In the genomic region with DNA sequence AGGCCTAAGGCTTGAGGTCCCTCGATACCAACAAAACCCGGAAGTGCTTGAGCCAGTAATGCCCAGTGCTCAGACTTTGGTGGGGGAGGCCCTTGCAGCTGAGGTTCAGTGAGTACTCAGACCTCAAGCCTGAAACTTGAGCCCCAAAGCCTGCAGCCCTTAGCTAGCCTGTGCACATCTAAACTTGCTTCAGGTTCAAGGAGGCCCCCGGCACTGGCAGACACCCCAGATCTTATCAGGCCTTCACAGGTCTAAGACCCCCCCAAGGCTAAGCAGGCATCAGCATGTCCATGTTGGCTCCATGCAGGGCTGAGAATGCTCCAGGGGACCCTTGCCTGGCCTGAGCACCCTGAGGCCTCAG, we compare ENCODE assay signal across 8 cellular contexts. TPM values are rescaled to one million over a fixed set of nuclear protein-coding genes. Genes with fewer than 3 reads are reported as not detected.
DNase-seq lines count a peak whose midpoint lies in the region; ATAC-seq and TF ChIP-seq lines count a peak whose summit lies in the region.

No MANE protein-coding gene starts in this region.

- peaks cover 23% of the 10 kb centered on the region for H3K36me3 ChIP-seq in WERI-Rb-1
- H3K36me3 ChIP-seq in stomach: peaks cover 34 to 56% (median 51%) of the 10 kb centered on the region in 4 donors

- WGBS in right cardiac atrium: 35% methylated on average over 3 of the region's 3 CpGs
- 8 to 40% (median 36%) methylated on average over 2 to 3 of the region's 3 CpGs for WGBS in stomach, 5 donors

- H3K4me3 ChIP-seq in WERI-Rb-1 (ENCODE audit: low read depth, low read length): no peak overlapping the region
- H3K4me3 ChIP-seq in right cardiac atrium (ENCODE audit: low read length): no peak overlapping the region
- peak overlapping the region; percentile 84 to 97 (median 88) for H3K4me3 ChIP-seq in stomach

- no peak for TF ChIP-seq EP300 in stomach (IDR thresholded peaks at IDR 0.05)

- H3K4me1 ChIP-seq in right cardiac atrium (ENCODE audit: control insufficient read depth, insufficient read depth, low read length) (peaks cover 14% of the 10 kb centered on the region), stomach (peaks cover 36 to 55% (median 48%) of the 10 kb centered on the region in 4 donors)

- H3K27ac ChIP-seq in WERI-Rb-1 (peak overlapping the region; percentile 12), right cardiac atrium (ENCODE audit: low read length) (peak overlapping the region; percentile 97), stomach (peak overlapping the region; percentile 85 to 97 (median 89))

- TF ChIP-seq CTCF in WERI-Rb-1 (IDR thresholded peaks at IDR 0.05; ENCODE audit: low read depth, low read length) (no peak), stomach (IDR thresholded peaks at IDR 0.05) (no peak)

- TF ChIP-seq POLR2A in stomach (IDR thresholded peaks at IDR 0.05): no peak

- H3K9me3 ChIP-seq in WERI-Rb-1 (ENCODE audit: severe bottlenecking) (no peaks in the 10 kb centered on the region), right cardiac atrium (ENCODE audit: control insufficient read depth, low read length) (no peaks in the 10 kb centered on the region), stomach (no peaks in the 10 kb centered on the region)

- intact Hi-C loops in right cardiac atrium (cut with DNase I) (loop anchor here in 1 of 4 donors (5.0 kb wide), 1 partner anchor 42 kb away; no protein-coding TSS in a partner anchor), stomach (cut with DNase I; ENCODE audit: low total_unique reads) (no loop called here)

- DNase-seq in DMS 273 (lab: John Stamatoyannopoulos, UW; ENCODE audit: unreplicated experiment) (peak; percentile 18), DMS 273 treated with DMSO at 0.1 percent for 48 hours (lab: John Stamatoyannopoulos, UW) (no peak), WERI-Rb-1 (no peak), right cardiac atrium (no peak), stomach (no peak), H4 (ENCODE audit: low spot score) (no peak)
- DNase-seq in activated CD4-positive, alpha-beta T cell treated with anti-CD3 and anti-CD28 coated beads for 1 hour: no peak

- H3K27me3 ChIP-seq in WERI-Rb-1 (ENCODE audit: insufficient read depth, low read depth, severe bottlenecking) (no peaks in the 10 kb centered on the region), right cardiac atrium (ENCODE audit: control insufficient read depth, insufficient read depth) (no peaks in the 10 kb centered on the region), stomach (no peaks in the 10 kb centered on the region)

- ATAC-seq in right cardiac atrium: no peak
- ATAC-seq in HG03280 (IDR thresholded peaks at IDR 0.05; ENCODE audit: unreplicated experiment): no peak

RNA-seq across cellular contexts. Expression of a gene that starts 1.0 kb away (rescaled TPM):
- 1 to 10 TPM; 7.0 to 9.0 (median 7.4) TPM for total RNA-seq in right cardiac atrium
- 6.4 TPM for polyA plus RNA-seq in right cardiac atrium
- total RNA-seq in stomach: 10 to 100 TPM in 1 of 5 donors, 1 to 10 TPM in 4; 1.2 to 57.8 (median 3.7) TPM
- 10 to 100 TPM in 1 of 3 donors, 1 to 10 TPM in 2; 6.6 to 17.0 (median 7.3) TPM for polyA plus RNA-seq in stomach
- total RNA-seq in H4 (2014; rRNA removed; shearing (Covaris generic)): 2.9 and 6.6 TPM in 2 replicates

RNA-seq across cellular contexts. Expression of a gene that starts 23.6 kb away (rescaled TPM):
- total RNA-seq in right cardiac atrium: 1 to 10 TPM in 1 of 4 donors, under 1 TPM in 3; 0.17 to 1.5 (median 0.26) TPM
- 0.81 TPM for polyA plus RNA-seq in right cardiac atrium
- 1 to 10 TPM in 1 of 5 donors, not detected in 4; 1.3 TPM for total RNA-seq in stomach
- 10 to 100 TPM in 1 of 3 donors, 1 to 10 TPM in 1, under 1 TPM in 1; 0.33 to 22.7 (median 1.1) TPM for polyA plus RNA-seq in stomach
- total RNA-seq in H4 (2014; rRNA removed; shearing (Covaris generic)): not detected in 2 replicates

RNA-seq across cellular contexts. Expression of a gene that starts 36.4 kb away (rescaled TPM):
- 1 to 10 TPM; 5.6 to 9.1 (median 8.5) TPM for total RNA-seq in right cardiac atrium
- polyA plus RNA-seq in right cardiac atrium: 5.4 TPM
- 10 to 100 TPM in 3 of 5 donors, 1 to 10 TPM in 2; 2.2 to 23.2 (median 16.3) TPM for total RNA-seq in stomach
- 10 to 100 TPM; 14.2 to 24.5 (median 20.3) TPM for polyA plus RNA-seq in stomach
- total RNA-seq in H4 (2014; rRNA removed; shearing (Covaris generic)): 7.5 and 8.4 TPM in 2 replicates

RNA-seq across cellular contexts. Expression of a gene that starts 43.7 kb away (rescaled TPM):
- total RNA-seq in right cardiac atrium: 1 to 10 TPM in 1 of 4 donors, under 1 TPM in 3; 0.09 to 3.7 (median 0.43) TPM
- polyA plus RNA-seq in right cardiac atrium: 0.54 TPM
- 1 to 10 TPM in 3 of 5 donors, not detected in 2; 2.0 to 2.4 (median 2.3) TPM for total RNA-seq in stomach
- polyA plus RNA-seq in stomach: 1 to 10 TPM in 2 of 3 donors, under 1 TPM in 1; 0.35 to 5.0 (median 1.4) TPM
- total RNA-seq in H4 (2014; rRNA removed; shearing (Covaris generic)): 2.2 and 3.9 TPM in 2 replicates

Comparison
In these comparisons a context has a peak if more than half of its experiments do, and no peak if none do; other contexts are left out.
1. H3K27ac ChIP-seq: peak in every context shown above with its lines; median percentile 97 in right cardiac atrium; 89 in stomach; 12 in WERI-Rb-1.
2. H3K4me3 ChIP-seq: peak in stomach (4 of 4); none in WERI-Rb-1 (single experiment) and right cardiac atrium (single experiment).